26 cellular contexts compared by ENCODE assay signal in the genomic region with DNA sequence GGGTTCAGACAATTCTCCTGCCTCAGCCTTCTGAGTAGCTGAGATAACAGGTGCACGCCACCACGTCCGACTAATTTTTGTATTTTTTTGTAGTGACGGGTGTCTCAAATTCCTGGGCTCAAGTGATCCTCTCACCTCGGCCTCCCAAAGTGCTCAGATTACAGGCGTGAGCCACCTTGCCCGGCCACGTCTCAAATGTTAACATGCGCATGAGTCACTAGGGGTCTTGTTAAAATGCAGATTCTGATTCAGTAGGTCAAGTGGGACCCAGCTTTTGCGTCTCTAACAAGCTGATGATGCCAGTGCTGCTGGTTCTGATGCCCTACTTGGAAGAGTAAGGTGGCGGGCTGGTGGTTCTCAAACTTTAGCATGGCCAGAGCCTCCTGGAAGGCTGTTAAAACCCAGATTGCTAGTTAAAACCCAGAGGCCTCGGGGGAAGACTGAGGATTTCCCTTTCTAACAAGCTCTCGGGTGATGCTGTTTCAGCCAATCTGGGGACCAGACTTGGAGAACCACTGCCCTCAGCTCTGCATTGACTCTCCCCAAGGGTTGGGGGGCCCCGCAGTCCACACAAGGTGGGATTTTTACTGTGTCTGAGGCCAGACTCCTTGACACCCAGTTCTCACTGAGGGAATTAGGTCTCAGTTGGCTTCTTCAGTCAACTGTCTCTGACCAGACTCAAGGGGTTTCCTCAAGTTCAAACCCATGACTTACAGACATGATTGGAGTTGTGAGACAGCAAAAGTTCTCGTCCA. TPM values are rescaled to one million over a fixed set of nuclear protein-coding genes. Genes with fewer than 3 reads are reported as not detected.
"Had no signal": no experiment of that assay in that cellular context is flagged by ENCODE, and none has a peak within 500 bp of the region (broad histone marks: within the 10 kb centered on the region; RNA-seq: fewer than 3 reads in every experiment).

No MANE protein-coding gene starts in this region.

- H3K27me3 ChIP-seq: SJSA1 had no signal

- DNase-seq: activated CD4-positive, alpha-beta T cell treated with anti-CD3 and anti-CD28 coated beads for 48 hours; activated CD4-positive, alpha-beta T cell treated with anti-CD3 and anti-CD28 coated beads, Interleukin-2, amount 50 U/mL, for 48 hours; activated CD4-positive, CD25-positive, alpha-beta regulatory T cell treated with anti-CD3 and anti-CD28 coated beads, Interleukin-2, amount 50 U/mL, for 72 hours; activated CD8-positive, alpha-beta memory T cell treated with anti-CD3 and anti-CD28 coated beads for 24 hours; activated effector memory CD4-positive, alpha-beta T cell treated with anti-CD3 and anti-CD28 coated beads, Interleukin-2, amount 50 U/mL, for 16 hours; activated naive CD4-positive, alpha-beta T cell treated with Interleukin-2 at 50 U/mL for 16 hours; activated naive CD8-positive, alpha-beta T cell treated with anti-CD3 and anti-CD28 coated beads, Interleukin-2, amount 50 U/mL, for 24 hours; activated T-cell treated with anti-CD3 and anti-CD28 coated beads, Interleukin-2, amount 50 U/mL, for 4 hours; amygdala; NCI-H1092; NCI-H1417; NCI-H1930; NCI-H2107; NCI-H510A treated with DMSO at 0.1 percent for 48 hours; NCI-H69; NK-92 treated with Interleukin-12 subunit alpha and Interleukin-12 subunit beta, amount 100 ng/mL, for 24 hours; PC-3; SHP77; SW 1271 had no signal

- H3K4me3 ChIP-seq: SJSA1 had no signal

- H3K4me1 ChIP-seq: SJSA1 had no signal

- H3K9me3 ChIP-seq: SJSA1 had no signal

- ATAC-seq: activated naive CD4-positive, alpha-beta T cell treated with anti-CD3 and anti-CD28 coated beads, Interleukin-2, amount 50 U/mL, for 72 hours; activated naive CD8-positive, alpha-beta T cell treated with anti-CD3 and anti-CD28 coated beads, Interleukin-2, amount 50 U/mL, for 24 hours; activated T-cell treated with anti-CD3 and anti-CD28 coated beads, Interleukin-2, amount 50 U/mL, for 4 hours; PC-3; SK-N-SH treated with all-trans-retinoic acid at 6 μM for 48 hours; WTC11 had no signal

- H3K27ac ChIP-seq: KMS-11, SJSA1 had no signal

- H3K36me3 ChIP-seq: SJSA1 had no signal

RNA-seq across cellular contexts. Expression of a gene that starts 17.9 kb away (rescaled TPM):
- total RNA-seq: activated naive CD4-positive, alpha-beta T cell treated with anti-CD3 and anti-CD28 coated beads, Interleukin-2, amount 50 U/mL, for 72 hours; activated T-cell treated with anti-CD3 and anti-CD28 coated beads, Interleukin-2, amount 50 U/mL, for 4 hours; astrocyte; SJSA1; T-helper 1 cell treated with Interleukin-12 subunit alpha and Interleukin-12 subunit beta and Interleukin-4 antibody, amounts not matched to agents 30 ng/mL and 1 ng/mL, for 36 hours had no signal
